ENCODE assay signal across 1 cellular context in genomic region chr19:10864538-10864899, GRCh38.
TF ChIP-seq lines count a peak whose summit lies in the region.

No MANE protein-coding gene starts in this region.

TF ChIP-seq in K562, 482 proteins besides CTCF, POLR2A, EP300 and RAD21 (continues in another document):
- TF ChIP-seq CREB3L1 (IDR thresholded peaks at IDR 0.05; ENCODE audit: borderline replicate concordance, low read depth) (no peak), ZNF282 (CRISPR knock-in tag; IDR thresholded peaks at IDR 0.05) (no peak), NCOA1 (IDR thresholded peaks at IDR 0.05; ENCODE audit: low read depth) (no peak), MIER1 (IDR thresholded peaks at IDR 0.05; ENCODE audit: low read depth) (no peak), GATAD2A (IDR thresholded peaks at IDR 0.05) (0 out of 2 replicates have a peak, but pooled peaks have one; percentile 33), PRDM10 (IDR thresholded peaks at IDR 0.05; ENCODE audit: partially characterized antibody) (peak; percentile 15), NUFIP1 (IDR thresholded peaks at IDR 0.05; ENCODE audit: partially characterized antibody) (no peak), ELF1 (tag; IDR thresholded peaks at IDR 0.05) (peak; percentile 67; the same call in 1 of the 2 replicates), THAP7 (CRISPR knock-in tag; IDR thresholded peaks at IDR 0.05) (no peak), SRF (CRISPR knock-in tag; IDR thresholded peaks at IDR 0.05) (peak in 1 of 2 experiments; percentile 43; a peak in 1 of 4 replicates), POLR3G (IDR thresholded peaks at IDR 0.05; ENCODE audit: extremely low read depth, insufficient read length, insufficient replicate concordance) (no peak), ATF7 (IDR thresholded peaks at IDR 0.05) (peak; percentile 28; the same call in 1 of the 2 replicates), CBFA2T2 (conservative IDR thresholded peaks at IDR 0.05) (no peak), HLTF (IDR thresholded peaks at IDR 0.05) (0 out of 2 replicates have a peak, but pooled peaks have one; percentile 12), E2F4 (CRISPR knock-in tag; IDR thresholded peaks at IDR 0.05; ENCODE audit: low read depth) (no peak), CCNT2 (IDR thresholded peaks at IDR 0.05; ENCODE audit: borderline replicate concordance, extremely low read depth, insufficient read length, low read depth, low read length) (no peak), ZNF696 (CRISPR knock-in tag; conservative IDR thresholded peaks at IDR 0.05) (no peak), CREB1 (IDR thresholded peaks at IDR 0.05) (no peak), CREB1 (CRISPR knock-in tag; IDR thresholded peaks at IDR 0.05) (0 out of 2 replicates have a peak, but pooled peaks have one; percentile 23), STAG1 (CRISPR knock-in tag; IDR thresholded peaks at IDR 0.05; ENCODE audit: borderline replicate concordance) (peak; percentile 32; the same call in 1 of the 2 replicates), MITF (IDR thresholded peaks at IDR 0.05) (no peak), HBP1 (CRISPR knock-in tag; IDR thresholded peaks at IDR 0.05) (peak; percentile 62; the same call in 1 of the 2 replicates), DEAF1 (CRISPR knock-in tag; IDR thresholded peaks at IDR 0.05) (peak; percentile 42; the same call in 1 of the 2 replicates), GABPB1 (CRISPR knock-in tag; IDR thresholded peaks at IDR 0.05) (0 out of 2 replicates have a peak, but pooled peaks have one; percentile 46), CHD2 (IDR thresholded peaks at IDR 0.05; ENCODE audit: low read depth, low read length) (no peak), ZNF324 (CRISPR knock-in tag; IDR thresholded peaks at IDR 0.05) (no peak), ZNF165 (CRISPR knock-in tag; IDR thresholded peaks at IDR 0.05; ENCODE audit: borderline replicate concordance) (no peak), JUND (IDR thresholded peaks at IDR 0.05; ENCODE audit: borderline replicate concordance, low read depth, low read length) (peak; percentile 54; the same call in 1 of the 2 replicates), JUND (tag; IDR thresholded peaks at IDR 0.05; ENCODE audit: borderline replicate concordance, low read depth, low read length) (no peak; the same call in 2 of the 3 replicates), ELK1 (CRISPR knock-in tag; IDR thresholded peaks at IDR 0.05) (no peak), TBL1XR1 (IDR thresholded peaks at IDR 0.05; ENCODE audit: low read length in 2 of 2) (0 out of 4 replicates have a peak, but pooled peaks of 1 of the 2 experiments have one; percentile 26), SMAD2 (IDR thresholded peaks at IDR 0.05; ENCODE audit: low read depth, low read length) (no peak), VEZF1 (CRISPR knock-in tag; IDR thresholded peaks at IDR 0.05) (peak; percentile 61; the same call in 1 of the 2 replicates), ZNF57 (CRISPR knock-in tag; IDR thresholded peaks at IDR 0.05) (no peak), NCOR1 (IDR thresholded peaks at IDR 0.05) (no peak), ZNF239 (CRISPR knock-in tag; IDR thresholded peaks at IDR 0.05) (no peak), ESRRA (IDR thresholded peaks at IDR 0.05; ENCODE audit: borderline replicate concordance, low read depth) (no peak), ZNF592 (IDR thresholded peaks at IDR 0.05) (no peak), CHD4 (IDR thresholded peaks at IDR 0.05; ENCODE audit: insufficient read depth, insufficient replicate concordance, low read depth, low read length, poor library complexity, severe bottlenecking) (no peak), ZNF445 (CRISPR knock-in tag; IDR thresholded peaks at IDR 0.05; ENCODE audit: low read depth) (no peak), PPARD (CRISPR knock-in tag; IDR thresholded peaks at IDR 0.05) (no peak), CC2D1A (IDR thresholded peaks at IDR 0.05) (no peak), SOX6 (IDR thresholded peaks at IDR 0.05) (no peak), PCBP1 (IDR thresholded peaks at IDR 0.05; ENCODE audit: low read depth, low read length, poor library complexity, severe bottlenecking) (no peak), RUNX1 (IDR thresholded peaks at IDR 0.05; ENCODE audit: low read depth) (no peak), IFI16 (CRISPR knock-in tag; IDR thresholded peaks at IDR 0.05) (no peak), TEAD4 (IDR thresholded peaks at IDR 0.05; ENCODE audit: low read length) (0 out of 2 replicates have a peak, but pooled peaks have one; percentile 14), TEAD4 (CRISPR knock-in tag; IDR thresholded peaks at IDR 0.05; ENCODE audit: borderline replicate concordance) (no peak)
